In genomic region chr2:157221394-157221988, GRCh38 we compare ENCODE assay signal across 1 cellular context.
TF ChIP-seq lines count a peak whose summit lies in the region.

No MANE protein-coding gene starts in this region.

TF ChIP-seq in K562, 482 proteins besides CTCF, POLR2A, EP300 and RAD21 (continued from another document and continues in another):
- peak; percentile 85 for TF ChIP-seq ETV1 (tag; conservative IDR thresholded peaks at IDR 0.05; ENCODE audit: low read depth)
- TF ChIP-seq ETV5 (CRISPR knock-in tag; IDR thresholded peaks at IDR 0.05; ENCODE audit: low read depth) = peak; percentile 92
- peak; percentile 64; the same call in 1 of the 2 replicates for TF ChIP-seq L3MBTL2 (IDR thresholded peaks at IDR 0.05)
- peak; percentile 69; the same call in 1 of the 2 replicates for TF ChIP-seq MBD2 (IDR thresholded peaks at IDR 0.05; ENCODE audit: borderline replicate concordance, low read depth)
- no peak for TF ChIP-seq THAP12 (CRISPR knock-in tag; IDR thresholded peaks at IDR 0.05)
- TF ChIP-seq MEF2A (IDR thresholded peaks at IDR 0.05; ENCODE audit: control insufficient read depth, low read depth, low read length) = peak; percentile 69; the same call in 1 of the 2 replicates
- 0 out of 4 replicates have a peak, but pooled peaks of 1 of the 2 experiments have one; percentile 21 for TF ChIP-seq NRF1 (conservative IDR thresholded peaks at IDR 0.05 in 1 of 2, IDR thresholded peaks at IDR 0.05 in 1 of 2)
- no peak for TF ChIP-seq ZNF253 (CRISPR knock-in tag; conservative IDR thresholded peaks at IDR 0.05)
- TF ChIP-seq ZNF583 (CRISPR knock-in tag; IDR thresholded peaks at IDR 0.05) = peak; percentile 54; the same call in 1 of the 2 replicates
- TF ChIP-seq YY1 (IDR thresholded peaks at IDR 0.05; ENCODE audit: borderline replicate concordance in 1 of 3, control insufficient read depth in 1 of 3, extremely low read depth in 1 of 3, insufficient read depth in 3 of 3, insufficient read length in 1 of 3, insufficient replicate concordance in 2 of 3, low read depth in 1 of 3, low read length in 2 of 3) = peak; percentile 64 to 97 (median 70)
- peak; percentile 87 for TF ChIP-seq ZBTB2 (IDR thresholded peaks at IDR 0.05)
- TF ChIP-seq AFF1 (IDR thresholded peaks at IDR 0.05; ENCODE audit: low read depth in 1 of 2, partially characterized antibody in 2 of 2) = peak; percentile 32 to 76
- peak; percentile 96 for TF ChIP-seq KLF16 (IDR thresholded peaks at IDR 0.05)
- peak; percentile 44 for TF ChIP-seq SMARCB1 (IDR thresholded peaks at IDR 0.05; ENCODE audit: insufficient read length, low read depth)
- peak; percentile 71; the same call in 1 of the 2 replicates for TF ChIP-seq CBFB (CRISPR knock-in tag; IDR thresholded peaks at IDR 0.05)
- peak; percentile 81; the same call in 1 of the 2 replicates for TF ChIP-seq KAT7 (CRISPR knock-in tag; IDR thresholded peaks at IDR 0.05; ENCODE audit: borderline replicate concordance)
- TF ChIP-seq ATF7 (IDR thresholded peaks at IDR 0.05) = peak; percentile 53; the same call in 1 of the 2 replicates
- TF ChIP-seq ZNF408 (CRISPR knock-in tag; IDR thresholded peaks at IDR 0.05; ENCODE audit: low read depth) = no peak
- no peak for TF ChIP-seq RBM15 (IDR thresholded peaks at IDR 0.05; ENCODE audit: insufficient read depth, low read length)
- 0 out of 2 replicates have a peak, but pooled peaks have one; percentile 31 for TF ChIP-seq NFXL1 (CRISPR knock-in tag; IDR thresholded peaks at IDR 0.05)
- TF ChIP-seq EHMT2 (IDR thresholded peaks at IDR 0.05) = peak; percentile 88
- TF ChIP-seq AFF4 (CRISPR knock-in tag; IDR thresholded peaks at IDR 0.05) = 0 out of 2 replicates have a peak, but pooled peaks have one; percentile 47
- TF ChIP-seq MBD1 (CRISPR knock-in tag; IDR thresholded peaks at IDR 0.05) = no peak
- TF ChIP-seq SMARCE1 (IDR thresholded peaks at IDR 0.05) = peak; percentile 94
- no peak for TF ChIP-seq ZNF696 (CRISPR knock-in tag; conservative IDR thresholded peaks at IDR 0.05)
- TF ChIP-seq USF2 (CRISPR knock-in tag; IDR thresholded peaks at IDR 0.05) = no peak
- peak; percentile 64; the same call in 1 of the 2 replicates for TF ChIP-seq GATAD2B (IDR thresholded peaks at IDR 0.05; ENCODE audit: borderline replicate concordance)
- peak; percentile 38; the same call in 1 of the 2 replicates for TF ChIP-seq ZNF584 (CRISPR knock-in tag; IDR thresholded peaks at IDR 0.05; ENCODE audit: low read depth)
- TF ChIP-seq NFRKB (IDR thresholded peaks at IDR 0.05; ENCODE audit: low read depth) = peak; percentile 93
- no peak for TF ChIP-seq BCL6 (CRISPR knock-in tag; IDR thresholded peaks at IDR 0.05)
- TF ChIP-seq MAZ (CRISPR knock-in tag; conservative IDR thresholded peaks at IDR 0.05 in 1 of 2, IDR thresholded peaks at IDR 0.05 in 1 of 2) = peak; percentile 28 to 63; a peak in 1 of 4 replicates
- no peak for TF ChIP-seq ID3 (CRISPR knock-in tag; IDR thresholded peaks at IDR 0.05)
- peak; percentile 96 for TF ChIP-seq ID3 (tag; IDR thresholded peaks at IDR 0.05)
- TF ChIP-seq CBX3 (IDR thresholded peaks at IDR 0.05; ENCODE audit: borderline replicate concordance in 1 of 2, low read length in 2 of 2) = peak in 1 of 2 experiments; percentile 93; a peak in 2 of 3 replicates
- peak; percentile 99 for TF ChIP-seq TEAD4 (IDR thresholded peaks at IDR 0.05; ENCODE audit: low read length)
- TF ChIP-seq TEAD4 (CRISPR knock-in tag; IDR thresholded peaks at IDR 0.05; ENCODE audit: borderline replicate concordance) = no peak
- peak; percentile 63; the same call in 1 of the 2 replicates for TF ChIP-seq HLTF (IDR thresholded peaks at IDR 0.05)
- TF ChIP-seq FOXK2 (conservative IDR thresholded peaks at IDR 0.05 in 1 of 2, IDR thresholded peaks at IDR 0.05 in 1 of 2; ENCODE audit: low read depth in 2 of 2) = peak; percentile 56 to 70; a peak in 3 of 4 replicates
- no peak for TF ChIP-seq ZNF518B (CRISPR knock-in tag; IDR thresholded peaks at IDR 0.05)
- TF ChIP-seq CREM (IDR thresholded peaks at IDR 0.05; ENCODE audit: low read depth) = peak; percentile 58; the same call in 1 of the 2 replicates
- TF ChIP-seq LEF1 (IDR thresholded peaks at IDR 0.05) = peak; percentile 96
- TF ChIP-seq MTA2 (IDR thresholded peaks at IDR 0.05; ENCODE audit: low read depth) = peak; percentile 97
- peak; percentile 100 for TF ChIP-seq CBFA2T3 (IDR thresholded peaks at IDR 0.05)
- peak; percentile 58; the same call in 1 of the 2 replicates for TF ChIP-seq MAX (CRISPR knock-in tag; IDR thresholded peaks at IDR 0.05)
- TF ChIP-seq SMARCC2 (IDR thresholded peaks at IDR 0.05; ENCODE audit: low read depth) = peak; percentile 76; the same call in 1 of the 2 replicates
